26 cellular contexts compared by ENCODE assay signal in the genomic region with DNA sequence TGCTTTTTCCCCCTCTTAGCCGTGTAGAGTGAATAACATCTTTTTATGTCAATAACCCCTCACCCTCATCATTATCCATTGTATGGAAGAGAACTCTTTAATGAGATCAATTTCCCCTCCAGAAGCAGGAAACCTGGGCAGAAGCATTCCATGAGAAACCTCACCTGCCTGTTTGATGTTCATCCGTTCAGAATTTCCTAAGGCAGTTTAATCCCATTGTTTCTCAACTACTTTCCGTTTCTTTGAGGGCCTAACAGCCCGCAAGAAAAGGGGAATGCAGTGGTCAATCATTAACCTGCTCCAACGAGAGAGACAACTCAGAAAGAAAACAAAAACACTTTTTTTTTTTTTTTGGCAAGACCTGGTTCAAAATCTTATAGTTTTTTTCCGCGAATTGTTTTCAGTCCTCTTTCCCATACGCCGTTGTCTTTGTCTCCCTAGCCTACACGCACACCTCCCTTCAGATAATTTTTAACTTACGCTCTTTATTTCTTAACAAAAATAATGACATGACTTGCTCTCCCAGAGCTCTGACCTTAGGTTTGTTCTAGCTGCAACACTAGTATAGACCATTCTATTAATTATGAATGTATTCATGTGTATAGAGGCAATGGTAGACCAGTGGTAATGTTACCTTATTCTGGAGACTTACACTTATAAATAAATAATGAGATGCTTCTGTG. TPM values are rescaled to one million over a fixed set of nuclear protein-coding genes. Genes with fewer than 3 reads are reported as not detected.
A peak's percentile ranks its signal among the peaks of the same experiment; 100 is the strongest.
DNase-seq lines count a peak whose midpoint lies in the region; ATAC-seq, FAIRE-seq and TF ChIP-seq lines count a peak whose summit lies in the region.
"Had no signal": no experiment of that assay in that cellular context is flagged by ENCODE, and none has a peak within 500 bp of the region (broad histone marks: within the 10 kb centered on the region; RNA-seq: fewer than 3 reads in every experiment).

No MANE protein-coding gene starts in this region.

- in situ Hi-C loops in HepG2 (cut with HindIII; ENCODE audit: extremely low pct_ligation_motif_present, low pct_unique_long_range_greater_than_20kb): no loop called here

- no peaks in the 10 kb centered on the region for H3K79me2 ChIP-seq in GM23338 (replicated peaks; ENCODE audit: insufficient read depth)
- no peaks in the 10 kb centered on the region for H3K79me2 ChIP-seq in HepG2 (ENCODE audit: insufficient read depth, low read length)

- no peaks in the 10 kb centered on the region for H3F3A ChIP-seq in GM23338 (replicated peaks; ENCODE audit: low read depth)

- H3K27ac ChIP-seq in GM23338 (ENCODE audit: low read depth): no peak overlapping the region
- no peak overlapping the region for H3K27ac ChIP-seq in endodermal cell (ENCODE audit: low read depth, low read length)
- H3K27ac ChIP-seq in HepG2 (ENCODE audit: extremely low read length, insufficient read depth, low read length): peak overlapping the region; percentile 45
- H3K27ac ChIP-seq in small intestine (ENCODE audit: low read depth in 1 of 2, low read length in 1 of 2): no peak overlapping the region
- H3K27ac ChIP-seq: cardiac muscle cell, coronary artery, right atrium auricular region had no signal

- H3K4me2 ChIP-seq in GM23338 (no peak overlapping the region), HepG2 (ENCODE audit: low read depth, low read length) (peak overlapping the region; percentile 78)

- intact Hi-C loops in HepG2 (cut with micrococcal nuclease; ENCODE audit: unreplicated experiment): loop anchor here (1.0 kb wide), 2 partner anchors 28 to 41 kb away; no protein-coding TSS in a partner anchor

- TF ChIP-seq EP300 in HepG2 (IDR thresholded peaks at IDR 0.05; ENCODE audit: low read depth in 2 of 2, low read length in 2 of 2) (peak in 1 of 2 experiments; percentile 85; a peak in 2 of 4 replicates), HepG2 (CRISPR knock-in tag; IDR thresholded peaks at IDR 0.05; ENCODE audit: borderline replicate concordance) (no peak; the same call in 1 of the 2 replicates)

- H3K4me3 Mint-ChIP-seq in GM23338 (no peak overlapping the region), endodermal cell (no peak overlapping the region)
- H3K4me3 Mint-ChIP-seq: activated naive CD4-positive, alpha-beta T cell treated with anti-CD3 and anti-CD28 coated beads, Interleukin-2, amount 10 ng/mL, durations not matched to agents 7 days and 5 days; activated T-helper 1 cell treated with anti-CD3 and anti-CD28 coated beads, Interleukin-12 subunit alpha, Interleukin-12 subunit beta, Interleukin-2, Interleukin-4 antibody, amounts not matched to agents 30 ng/mL and 10 ng/mL and 1 ng/mL, durations not matched to agents 14 hours and 24 hours and 36 hours; CD4-positive, alpha-beta memory T cell; naive B cell had no signal

- H2AFZ ChIP-seq in GM23338: no peak overlapping the region
- peak overlapping the region; percentile 60 for H2AFZ ChIP-seq in HepG2 (ENCODE audit: low read length)

- no peak for TF ChIP-seq RAD21 in HepG2 (CRISPR knock-in tag; IDR thresholded peaks at IDR 0.05)

- peaks cover 3% of the 10 kb centered on the region for H3K27me3 Mint-ChIP-seq in GM23338 (ENCODE audit: insufficient read depth, low read depth, poor library complexity)
- no peaks in the 10 kb centered on the region for H3K27me3 Mint-ChIP-seq in endodermal cell (ENCODE audit: insufficient read depth)
- H3K27me3 Mint-ChIP-seq: activated naive CD4-positive, alpha-beta T cell treated with anti-CD3 and anti-CD28 coated beads, Interleukin-2, amount 10 ng/mL, durations not matched to agents 7 days and 5 days had no signal

- H3K9ac ChIP-seq in endodermal cell (ENCODE audit: extremely low read depth, low read length, poor library complexity, severe bottlenecking) (no peak overlapping the region), HepG2 (ENCODE audit: insufficient read depth, low read depth, low read length) (peak overlapping the region; percentile 42)

- H3K9me3 ChIP-seq in endodermal cell (ENCODE audit: control insufficient read depth, low read length): peaks cover 2% of the 10 kb centered on the region
- H3K9me3 ChIP-seq in HepG2 (ENCODE audit: low read length): no peaks in the 10 kb centered on the region
- H3K9me3 ChIP-seq in small intestine (ENCODE audit: control insufficient read depth, low read depth): no peaks in the 10 kb centered on the region

- no peak for TF ChIP-seq CTCF in GM23338 (conservative IDR thresholded peaks at IDR 0.05; ENCODE audit: low read depth in 2 of 2)
- TF ChIP-seq CTCF in endodermal cell (conservative IDR thresholded peaks at IDR 0.05): no peak
- TF ChIP-seq CTCF in HepG2 (CRISPR knock-in tag; IDR thresholded peaks at IDR 0.05): no peak

- no peak for TF ChIP-seq POLR2A in HepG2 (IDR thresholded peaks at IDR 0.05; ENCODE audit: insufficient read depth in 1 of 2, low read depth in 2 of 2, low read length in 2 of 2)

- BruUV-seq in HepG2 (replicated peaks; lab: Mats Ljungman, UMichigan): no TSS peak

- H3K36me3 ChIP-seq in GM23338 (ENCODE audit: insufficient read depth) (no peaks in the 10 kb centered on the region), endodermal cell (ENCODE audit: control insufficient read depth, insufficient read depth, low read length) (no peaks in the 10 kb centered on the region), HepG2 (replicated peaks in 1 of 2; ENCODE audit: control insufficient read depth in 1 of 2, insufficient read depth in 2 of 2, low read length in 2 of 2) (no peaks in the 10 kb centered on the region), small intestine (ENCODE audit: control insufficient read depth in 2 of 2, insufficient read depth in 2 of 2, low read length in 2 of 2) (no peaks in the 10 kb centered on the region)
- H3K36me3 ChIP-seq: cardiac muscle cell, right atrium auricular region had no signal

- DNase-seq in GM23338 (ENCODE audit: low spot score) (peak; percentile 21), endodermal cell (no peak), HepG2 (ENCODE audit: low spot score) (peak; percentile 96), small intestine (peak; percentile 37), NCI-H1092 treated with DMSO at 0.1 percent for 48 hours (lab: John Stamatoyannopoulos, UW) (no peak)
- DNase-seq: activated naive CD4-positive, alpha-beta T cell treated with anti-CD3 and anti-CD28 coated beads, Interleukin-2, amount 10 ng/mL, durations not matched to agents 7 days and 5 days; AML-193; CD4-positive, alpha-beta memory T cell; DMS79; Karpas-422; left cardiac atrium; MV-4-11; naive B cell; NCI-H1694; NCI-H774; stimulated activated naive CD8-positive, alpha-beta T cell treated with anti-CD3 and anti-CD28 coated beads, Interleukin-15, Interleukin-2, amounts not matched to agents 100 U/mL and 50 U/mL, for 24 hours; T1000 had no signal

- FAIRE-seq in HepG2 (lab: Jason Lieb, UNC) (peak; percentile 83), small intestine (lab: Jason Lieb, UNC) (no peak)
- FAIRE-seq: GM18507, H54 had no signal

- POLR2A ChIA-PET in HepG2 (lab: Yijun Ruan, JAX): no interaction called here

- peaks cover 6% of the 10 kb centered on the region; the same call in 2 of the 3 replicates for H3K9me3 Mint-ChIP-seq in GM23338
- H3K9me3 Mint-ChIP-seq in endodermal cell: peaks cover 5% of the 10 kb centered on the region
- H3K9me3 Mint-ChIP-seq: activated naive CD4-positive, alpha-beta T cell treated with anti-CD3 and anti-CD28 coated beads, Interleukin-2, amount 10 ng/mL, durations not matched to agents 7 days and 5 days; activated T-helper 1 cell treated with anti-CD3 and anti-CD28 coated beads, Interleukin-12 subunit alpha, Interleukin-12 subunit beta, Interleukin-2, Interleukin-4 antibody, amounts not matched to agents 30 ng/mL and 10 ng/mL and 1 ng/mL, durations not matched to agents 14 hours and 24 hours and 36 hours had no signal

- H4K20me1 ChIP-seq in GM23338 (replicated peaks; ENCODE audit: insufficient read depth) (no peaks in the 10 kb centered on the region), HepG2 (ENCODE audit: insufficient read depth, low read length) (no peaks in the 10 kb centered on the region)

- ATAC-seq in GM23338 (no peak; the same call in 2 of the 3 replicates), HepG2 (peak; percentile 92), HG03196 (IDR thresholded peaks at IDR 0.05; ENCODE audit: unreplicated experiment) (no peak), GM21723 (IDR thresholded peaks at IDR 0.05; ENCODE audit: unreplicated experiment) (no peak)
- ATAC-seq: Right ventricle myocardium inferior; stimulated activated naive CD8-positive, alpha-beta T cell treated with anti-CD3 and anti-CD28 coated beads, Interleukin-15, Interleukin-2, amounts not matched to agents 100 U/mL and 50 U/mL, for 24 hours had no signal

- H3K4me1 ChIP-seq in GM23338 (ENCODE audit: insufficient read depth) (no peaks in the 10 kb centered on the region), endodermal cell (ENCODE audit: control insufficient read depth, insufficient read depth, low read length) (peaks cover 4% of the 10 kb centered on the region), HepG2 (ENCODE audit: insufficient read depth, low read length) (peaks cover 26% of the 10 kb centered on the region), small intestine (ENCODE audit: control insufficient read depth in 2 of 2, insufficient read depth in 1 of 2, low read depth in 1 of 2, low read length in 1 of 2) (no peaks in the 10 kb centered on the region)
- H3K4me1 ChIP-seq: right atrium auricular region had no signal

- H3K27me3 ChIP-seq in GM23338 (ENCODE audit: insufficient read depth) (no peaks in the 10 kb centered on the region), endodermal cell (ENCODE audit: control insufficient read depth, insufficient read depth, low read length, poor library complexity, severe bottlenecking) (no peaks in the 10 kb centered on the region), HepG2 (ENCODE audit: control insufficient read depth in 1 of 2, insufficient read depth in 2 of 2, low read length in 2 of 2) (no peaks in the 10 kb centered on the region), small intestine (ENCODE audit: control insufficient read depth in 2 of 2, insufficient read depth in 2 of 2, low read length in 2 of 2) (no peaks in the 10 kb centered on the region)
- H3K27me3 ChIP-seq: cardiac muscle cell, right atrium auricular region had no signal

- no peaks in the 10 kb centered on the region for H3K9me2 ChIP-seq in GM23338 (ENCODE audit: insufficient read depth)

- CTCF ChIA-PET in HepG2 (lab: Yijun Ruan, JAX; ENCODE audit: low intra/inter-chr PET ratio, low total read pairs): interaction anchor here (2.5 kb wide), 1 partner anchor 40 kb away, joined by 15 read pairs; no protein-coding TSS in a partner anchor

- H3K4me3 ChIP-seq in GM23338 (no peak overlapping the region), endodermal cell (ENCODE audit: low read length) (no peak overlapping the region), HepG2 (replicated peaks in 1 of 3; ENCODE audit: insufficient read depth in 1 of 3, low read depth in 2 of 3, low read length in 3 of 3) (peak overlapping the region; percentile 33 to 59 (median 55)), small intestine (ENCODE audit: low read depth in 1 of 2, low read length in 2 of 2) (no peak overlapping the region)
- H3K4me3 ChIP-seq: cardiac muscle cell, coronary artery, right atrium auricular region had no signal

- H3K4me1 Mint-ChIP-seq in GM23338: peaks cover 9% of the 10 kb centered on the region; the same call in 2 of the 3 replicates
- peaks cover 18% of the 10 kb centered on the region for H3K4me1 Mint-ChIP-seq in endodermal cell
- H3K4me1 Mint-ChIP-seq: activated naive CD4-positive, alpha-beta T cell treated with anti-CD3 and anti-CD28 coated beads, Interleukin-2, amount 10 ng/mL, durations not matched to agents 7 days and 5 days; CD4-positive, alpha-beta memory T cell; naive B cell had no signal

- 75 to 78% methylated on average over 6 to 11 of the region's 11 CpGs for WGBS in endodermal cell (ENCODE audit: insufficient coverage in 1 of 2, insufficient read length in 1 of 2), 2 experiments
- WGBS in HepG2 (ENCODE audit: low lambda C conversion rate): 2% methylated on average over 11 of the region's 11 CpGs
- 9 to 64% (median 31%) methylated on average over 11 of the region's 11 CpGs for WGBS in small intestine, 3 donors

- H3K36me3 Mint-ChIP-seq in GM23338 (ENCODE audit: low read depth): peaks cover 2% of the 10 kb centered on the region; the same call in 1 of the 3 replicates
- peaks cover 4% of the 10 kb centered on the region for H3K36me3 Mint-ChIP-seq in endodermal cell (ENCODE audit: low read depth)
- H3K36me3 Mint-ChIP-seq: activated naive CD4-positive, alpha-beta T cell treated with anti-CD3 and anti-CD28 coated beads, Interleukin-2, amount 10 ng/mL, durations not matched to agents 7 days and 5 days; CD4-positive, alpha-beta memory T cell; naive B cell had no signal

- H3K27ac Mint-ChIP-seq in GM23338 (peak overlapping the region; percentile 2; the same call in 1 of the 2 replicates), endodermal cell (peak overlapping the region; percentile 52)
- H3K27ac Mint-ChIP-seq: activated naive CD4-positive, alpha-beta T cell treated with anti-CD3 and anti-CD28 coated beads, Interleukin-2, amount 10 ng/mL, durations not matched to agents 7 days and 5 days; activated T-helper 1 cell treated with anti-CD3 and anti-CD28 coated beads, Interleukin-12 subunit alpha, Interleukin-12 subunit beta, Interleukin-2, Interleukin-4 antibody, amounts not matched to agents 30 ng/mL and 10 ng/mL and 1 ng/mL, durations not matched to agents 14 hours and 24 hours and 36 hours; CD4-positive, alpha-beta memory T cell; naive B cell had no signal

RNA-seq across cellular contexts. Expression of a gene that starts 25.6 kb away (rescaled TPM):
- 7.0 and 8.2 TPM in 2 replicates for total RNA-seq in GM23338 (2014; rRNA removed; shearing (Covaris generic))
- 3.7 and 7.5 TPM in 2 replicates for polyA plus RNA-seq in GM23338 (2016; fragmentation: Nextera tagmentation; extraction: Ambion mirVana)
- total RNA-seq in endodermal cell: 10 to 100 TPM; 38.5 to 39.3 TPM
- 63.6 TPM for polyA plus RNA-seq in endodermal cell (2013, experiment 1 of 2)
- polyA plus RNA-seq in endodermal cell (2013, experiment 2 of 2): 50.1 TPM
- total RNA-seq in HepG2 (2016; rRNA removed; fragmentation: Illumina TruSeq; extraction: Trizol): 0.44 and 0.60 TPM in 2 replicates
- total RNA-seq in HepG2 (2016; cell fraction: cytosol; rRNA removed; fragmentation: Illumina TruSeq; extraction: Trizol; ENCODE audit: low read depth): 0.44 and 0.71 TPM in 2 replicates
- 0.45 and 0.65 TPM in 2 replicates for total RNA-seq in HepG2 (2016; cell fraction: insoluble cytoplasmic fraction; rRNA removed; fragmentation: Illumina TruSeq; extraction: Trizol)
- total RNA-seq in HepG2 (2016; cell fraction: membrane; rRNA removed; fragmentation: Illumina TruSeq; extraction: Trizol): 0.52 and 0.74 TPM in 2 replicates
- total RNA-seq in HepG2 (2016; cell fraction: nucleus; rRNA removed; fragmentation: Illumina TruSeq; extraction: Trizol): 0.53 and 0.56 TPM in 2 replicates
- 0.05 and 0.20 TPM in 2 replicates for polyA plus RNA-seq in HepG2 (2011; rRNA removed)
- polyA plus RNA-seq in HepG2 (2011; cell fraction: cytosol; rRNA removed): 0.05 and 0.09 TPM in 2 replicates
- polyA plus RNA-seq in HepG2 (2011; cell fraction: nucleus; rRNA removed): 0.09 and 0.18 TPM in 2 replicates
- polyA plus RNA-seq in HepG2 (2012): 0.12 and 0.30 TPM in 2 replicates
- 0.76 and 1.0 TPM in 2 replicates for polyA plus RNA-seq in HepG2 (2016; cell fraction: cytosol; fragmentation: Illumina TruSeq; extraction: Trizol; ENCODE audit: low read depth)
- polyA plus RNA-seq in HepG2 (2016; cell fraction: insoluble cytoplasmic fraction; fragmentation: Illumina TruSeq; extraction: Trizol; ENCODE audit: low read depth): 0.59 and 0.71 TPM in 2 replicates
- 0.87 and 0.89 TPM in 2 replicates for polyA plus RNA-seq in HepG2 (2016; cell fraction: membrane; fragmentation: Illumina TruSeq; extraction: Trizol; ENCODE audit: low read depth)
- 1.1 and 1.2 TPM in 2 replicates for polyA plus RNA-seq in HepG2 (2016; cell fraction: nucleus; fragmentation: Illumina TruSeq; extraction: Trizol; ENCODE audit: insufficient read depth, low read depth)
- not detected in 2 replicates for polyA minus RNA-seq in HepG2 (2011; rRNA and poly(A)+ RNA removed; ENCODE audit: low replicate concordance)
- polyA minus RNA-seq in HepG2 (2011; cell fraction: cytosol; rRNA and poly(A)+ RNA removed): not detected in 2 replicates
- polyA minus RNA-seq in HepG2 (2011; cell fraction: nucleus; rRNA and poly(A)+ RNA removed): 0.50 and 1.9 TPM in 2 replicates
- polyA plus RNA-seq in small intestine: 10 to 100 TPM in 1 of 3 donors, 1 to 10 TPM in 2; 2.5 to 10.1 (median 4.6) TPM
- total RNA-seq: activated T-helper 1 cell treated with anti-CD3 and anti-CD28 coated beads, Interleukin-12 subunit alpha, Interleukin-12 subunit beta, Interleukin-2, Interleukin-4 antibody, amounts not matched to agents 30 ng/mL and 10 ng/mL and 1 ng/mL, durations not matched to agents 14 hours and 24 hours and 36 hours; CD4-positive, alpha-beta memory T cell had no signal
- polyA plus RNA-seq: CD4-positive, alpha-beta memory T cell had no signal

Comparison
In these comparisons a context has a peak if more than half of its experiments do, and no peak if none do; other contexts are left out.
1. DNase-seq: peak in GM23338 (single experiment), HepG2 (single experiment) and small intestine (single experiment); none in endodermal cell (single experiment) and NCI-H1092 treated with DMSO at 0.1 percent for 48 hours (single experiment).
2. H3K4me3 ChIP-seq: peak in HepG2 (3 of 3); none in GM23338 (single experiment), endodermal cell (single experiment) and small intestine (0 of 2).